In genomic region chr6:144664947-144665346, GRCh38 we compare ENCODE assay signal across 14 cellular contexts.
"Had no signal": no experiment of that assay in that cellular context is flagged by ENCODE, and none has a peak within 500 bp of the region (broad histone marks: within the 10 kb centered on the region; RNA-seq: fewer than 3 reads in every experiment).

No MANE protein-coding gene starts in this region.

- H3K27me3 Mint-ChIP-seq: dendritic cell treated with granulocyte-macrophage colony-stimulating factor and Interleukin-4, amounts not matched to agents 40 ng/mL and 50 ng/mL, for 4 days; naive thymus-derived CD4-positive, alpha-beta T cell had no signal

- DNase-seq: esophagus squamous epithelium; foreskin keratinocyte; left colon; mammary epithelial cell; naive thymus-derived CD4-positive, alpha-beta T cell; posterior cingulate gyrus; small intestine; stimulated activated CD4-positive, alpha-beta T cell treated with anti-CD3 and anti-CD28 coated beads, Interleukin-2, amount 100 ng/mL, for 48 hours; stimulated activated naive CD4-positive, alpha-beta T cell treated with Interleukin-2 at 50 U/mL for 16 hours; upper lobe of left lung; uterus had no signal

- H3K4me3 Mint-ChIP-seq: dendritic cell treated with granulocyte-macrophage colony-stimulating factor and Interleukin-4, amounts not matched to agents 40 ng/mL and 50 ng/mL, for 4 days; neural crest cell had no signal

- H3K27me3 ChIP-seq: esophagus squamous epithelium, foreskin keratinocyte, right atrium auricular region, upper lobe of left lung, uterus had no signal

- ATAC-seq: foreskin keratinocyte; left colon; naive thymus-derived CD4-positive, alpha-beta T cell had no signal

- H3K36me3 ChIP-seq: esophagus squamous epithelium, right atrium auricular region, upper lobe of left lung, uterus had no signal

- H3K4me3 ChIP-seq: esophagus squamous epithelium, right atrium auricular region, upper lobe of left lung, uterus had no signal

- H3K27ac ChIP-seq: esophagus squamous epithelium, foreskin keratinocyte, right atrium auricular region, upper lobe of left lung, uterus had no signal

- H3K9me3 ChIP-seq: upper lobe of left lung had no signal

- H3K4me1 ChIP-seq: uterus had no signal
